ENCODE assay signal across 31 cellular contexts in the genomic region with DNA sequence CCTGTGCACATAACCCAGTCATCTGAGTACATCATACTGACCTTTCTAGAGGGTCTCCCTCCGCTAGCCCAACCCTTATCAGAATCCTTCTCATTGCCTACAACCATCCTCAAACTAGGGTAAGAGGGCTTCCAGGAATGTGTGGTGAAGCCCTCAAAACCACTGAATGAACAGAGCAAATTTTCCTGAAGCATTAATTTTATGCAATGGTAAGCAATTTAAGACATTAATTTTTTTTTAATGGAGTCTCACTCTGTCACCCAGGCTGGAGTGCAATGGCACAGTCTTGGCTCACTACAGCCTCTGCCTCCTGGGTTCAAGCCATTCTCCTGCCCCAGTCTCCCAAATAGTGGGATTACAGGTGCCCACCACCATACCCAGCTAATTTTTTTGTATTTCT.
"Had no signal": no experiment of that assay in that cellular context is flagged by ENCODE, and none has a peak within 500 bp of the region (broad histone marks: within the 10 kb centered on the region; RNA-seq: fewer than 3 reads in every experiment).

No MANE protein-coding gene starts in this region.

- ATAC-seq: naive thymus-derived CD8-positive, alpha-beta T cell; natural killer cell treated with Interleukin-12 subunit alpha and Interleukin-12 subunit beta and Interleukin-15 and Interleukin-18, amount 100 ng/mL, for 72 hours; psoas muscle; right cardiac atrium; sciatic nerve; stimulated activated memory B cell treated with anti-CD40 and anti-IgM and Interleukin-4, amounts not matched to agents 10 μg/mL and 1 μg/mL and 100 μg/mL, for 72 hours; stimulated activated naive CD8-positive, alpha-beta T cell treated with anti-CD3 and anti-CD28 coated beads, Interleukin-15, amount 100 ng/mL, for 72 hours; stimulated activated naive CD8-positive, alpha-beta T cell treated with anti-CD3 and anti-CD28 coated beads, Interleukin-15, Interleukin-2, amounts not matched to agents 100 U/mL and 50 U/mL, for 24 hours; upper lobe of right lung had no signal

- H3K4me3 Mint-ChIP-seq: naive thymus-derived CD8-positive, alpha-beta T cell; natural killer cell treated with Interleukin-12 subunit alpha and Interleukin-12 subunit beta and Interleukin-15 and Interleukin-18, amount 100 ng/mL, for 72 hours; neural progenitor cell; stimulated activated memory B cell treated with anti-CD40 and anti-IgM and Interleukin-4, amounts not matched to agents 10 μg/mL and 1 μg/mL and 100 μg/mL, for 72 hours; stimulated activated naive CD8-positive, alpha-beta T cell treated with anti-CD3 and anti-CD28 coated beads, Interleukin-15, amount 100 ng/mL, for 72 hours; type B pancreatic cell had no signal

- H3K36me3 ChIP-seq: neural progenitor cell, ovary, spleen, suprapubic skin, tibial artery, transverse colon, upper lobe of right lung, uterus had no signal

- H3K27ac ChIP-seq: neural progenitor cell, ovary, parathyroid adenoma, psoas muscle, skin epidermis, spleen, suprapubic skin, testis, tibial artery, transverse colon, upper lobe of right lung, uterus had no signal

- DNase-seq: naive thymus-derived CD8-positive, alpha-beta T cell; occipital lobe; ovary; posterior cingulate gyrus; psoas muscle; right cardiac atrium; spleen; stimulated activated CD4-positive, alpha-beta T cell treated with anti-CD3 and anti-CD28 coated beads, Interleukin-12 subunit alpha, Interleukin-12 subunit beta, amount 100 ng/mL, for 4 hours; stimulated activated CD4-positive, alpha-beta T cell treated with anti-CD3 and anti-CD28 coated beads, Interleukin-1b, Interleukin-23, amount 100 ng/mL, for 48 hours; stimulated activated CD4-positive, alpha-beta T cell treated with anti-CD3 and anti-CD28 coated beads, Interleukin-4, amount 100 ng/mL, for 1 hour; stimulated activated CD4-positive, alpha-beta T cell treated with anti-CD3 and anti-CD28 coated beads, Interleukin-4, amount 100 ng/mL, for 4 hours; stimulated activated CD8-positive, alpha-beta memory T cell treated with anti-CD3 and anti-CD28 coated beads, Interleukin-4, amount 100 ng/mL, for 48 hours; stimulated activated naive CD4-positive, alpha-beta T cell; stimulated activated naive CD8-positive, alpha-beta T cell treated with anti-CD3 and anti-CD28 coated beads, Interleukin-15, amount 100 ng/mL, for 72 hours; stimulated activated naive CD8-positive, alpha-beta T cell treated with anti-CD3 and anti-CD28 coated beads, Interleukin-15, Interleukin-2, amounts not matched to agents 100 U/mL and 50 U/mL, for 24 hours; substantia nigra; testis; tibial artery; transverse colon; upper lobe of right lung; uterus had no signal

- H3K4me1 ChIP-seq: neural progenitor cell, parathyroid adenoma, psoas muscle, spleen, suprapubic skin, testis, tibial artery, transverse colon, upper lobe of right lung, uterus had no signal

- H3K9me3 Mint-ChIP-seq: naive thymus-derived CD8-positive, alpha-beta T cell; natural killer cell treated with Interleukin-12 subunit alpha and Interleukin-12 subunit beta and Interleukin-15 and Interleukin-18, amount 100 ng/mL, for 72 hours; neural progenitor cell; stimulated activated memory B cell treated with anti-CD40 and anti-IgM and Interleukin-4, amounts not matched to agents 10 μg/mL and 1 μg/mL and 100 μg/mL, for 72 hours; stimulated activated naive CD8-positive, alpha-beta T cell treated with anti-CD3 and anti-CD28 coated beads, Interleukin-15, amount 100 ng/mL, for 72 hours; type B pancreatic cell had no signal

- H3K27me3 Mint-ChIP-seq: progenitor cell of endocrine pancreas; stimulated activated naive CD8-positive, alpha-beta T cell treated with anti-CD3 and anti-CD28 coated beads, Interleukin-15, amount 100 ng/mL, for 72 hours had no signal

- H3K27ac Mint-ChIP-seq: natural killer cell treated with Interleukin-12 subunit alpha and Interleukin-12 subunit beta and Interleukin-15 and Interleukin-18, amount 100 ng/mL, for 72 hours; neural progenitor cell; progenitor cell of endocrine pancreas; stimulated activated memory B cell treated with anti-CD40 and anti-IgM and Interleukin-4, amounts not matched to agents 10 μg/mL and 1 μg/mL and 100 μg/mL, for 72 hours; stimulated activated naive CD8-positive, alpha-beta T cell treated with anti-CD3 and anti-CD28 coated beads, Interleukin-15, amount 100 ng/mL, for 72 hours; type B pancreatic cell had no signal

- H3K27me3 ChIP-seq: neural progenitor cell, ovary, spleen, testis, transverse colon, upper lobe of right lung, uterus had no signal

- H3K4me2 ChIP-seq: neural progenitor cell, smooth muscle cell had no signal

- H3K9ac ChIP-seq: neural progenitor cell, parathyroid adenoma had no signal

- H2AFZ ChIP-seq: neural progenitor cell, parathyroid adenoma had no signal

- H3K9me3 ChIP-seq: ovary, psoas muscle, spleen, suprapubic skin, testis, tibial artery, transverse colon, upper lobe of right lung, uterus had no signal

- H3K36me3 Mint-ChIP-seq: naive thymus-derived CD8-positive, alpha-beta T cell; natural killer cell treated with Interleukin-12 subunit alpha and Interleukin-12 subunit beta and Interleukin-15 and Interleukin-18, amount 100 ng/mL, for 72 hours; neural progenitor cell; stimulated activated memory B cell treated with anti-CD40 and anti-IgM and Interleukin-4, amounts not matched to agents 10 μg/mL and 1 μg/mL and 100 μg/mL, for 72 hours; type B pancreatic cell had no signal

- H3K4me3 ChIP-seq: neural progenitor cell, ovary, psoas muscle, skin epidermis, smooth muscle cell, spleen, suprapubic skin, testis, tibial artery, transverse colon, upper lobe of right lung, uterus had no signal

- H3K4me1 Mint-ChIP-seq: naive thymus-derived CD8-positive, alpha-beta T cell; neural progenitor cell; stimulated activated memory B cell treated with anti-CD40 and anti-IgM and Interleukin-4, amounts not matched to agents 10 μg/mL and 1 μg/mL and 100 μg/mL, for 72 hours; stimulated activated naive CD8-positive, alpha-beta T cell treated with anti-CD3 and anti-CD28 coated beads, Interleukin-15, amount 100 ng/mL, for 72 hours had no signal
